ENCODE assay signal across 8 cellular contexts in the genomic region with DNA sequence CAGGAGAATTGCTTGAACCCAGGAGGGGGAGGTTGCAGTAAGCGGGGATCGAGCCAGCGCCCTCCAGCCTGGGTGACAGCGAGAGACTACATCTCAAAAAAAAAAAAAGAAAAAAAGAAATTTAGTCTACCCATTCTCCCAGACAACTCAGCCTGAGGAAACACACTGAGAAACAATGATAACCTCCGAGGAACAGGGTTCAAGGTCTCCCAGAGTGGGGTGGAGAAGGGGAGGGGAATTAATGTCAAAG. TPM values are rescaled to one million over a fixed set of nuclear protein-coding genes. Genes with fewer than 3 reads are reported as not detected.
A peak's percentile ranks its signal among the peaks of the same experiment; 100 is the strongest.
DNase-seq lines count a peak whose midpoint lies in the region; ATAC-seq, FAIRE-seq and TF ChIP-seq lines count a peak whose summit lies in the region.

No MANE protein-coding gene starts in this region.

- no peaks in the 10 kb centered on the region for H3K9me3 Mint-ChIP-seq in MCF 10A (ENCODE audit: unreplicated experiment)

- BruUV-seq in MCF 10A (replicated peaks; lab: Mats Ljungman, UMichigan) = no TSS peak

- intact Hi-C loops in heart right ventricle (cut with DNase I) = loop anchor here in 2 of 10 donors (5.0 kb wide), 2 partner anchors 66 to 71 kb away; no protein-coding TSS in a partner anchor
- intact Hi-C loops in cardiac septum (cut with DNase I) = no loop called here
- intact Hi-C loops in MCF 10A (cut with micrococcal nuclease) = loop anchor here (5.0 kb wide), 2 partner anchors 61 to 136 kb away; no protein-coding TSS in a partner anchor
- intact Hi-C loops in uterus (cut with DNase I; ENCODE audit: low total_unique reads) = no loop called here
- intact Hi-C loops in head of caudate nucleus (cut with DNase I) = no loop called here

- H3K4me3 Mint-ChIP-seq in MCF 10A (ENCODE audit: unreplicated experiment) = peak overlapping the region; percentile 99

- CTCF ChIA-PET in MCF 10A (lab: Yijun Ruan, JAX) = interaction anchor here (0.6 to 2.0 kb wide), 5 partner anchors 10 to 136 kb away, joined by 3 to 10 read pairs (median 4); a partner anchor contains a TSS

- ATAC-seq in heart right ventricle (no peak), GM19467 (IDR thresholded peaks at IDR 0.05; ENCODE audit: unreplicated experiment) (no peak)

- peaks cover 26% of the 10 kb centered on the region for H3K4me1 Mint-ChIP-seq in MCF 10A (ENCODE audit: insufficient read depth, unreplicated experiment)

- H3K27me3 ChIP-seq in heart right ventricle (peaks cover 0 to 4% (median 0%) of the 10 kb centered on the region in 7 donors), uterus (no peaks in the 10 kb centered on the region)

- 60 to 68% methylated on average over 5 of the region's 5 CpGs for WGBS in heart right ventricle, 2 donors
- no CpG with 5 or more reads among the region's 5 CpGs for WGBS in mesodermal cell (ENCODE audit: insufficient coverage in 2 of 2), 2 experiments

- no peak for TF ChIP-seq CTCF in heart right ventricle (IDR thresholded peaks at IDR 0.05)
- TF ChIP-seq CTCF in MCF 10A (IDR thresholded peaks at IDR 0.05; ENCODE audit: unreplicated experiment) = no peak
- TF ChIP-seq CTCF in uterus (IDR thresholded peaks at IDR 0.05) = no peak

- TF ChIP-seq POLR2A in uterus (IDR thresholded peaks at IDR 0.05) = no peak

- H3K27ac ChIP-seq in heart right ventricle (peak overlapping the region; percentile 76 to 99 (median 97)), mesodermal cell (ENCODE audit: low read depth, low read length, severe bottlenecking) (peak overlapping the region; percentile 75), uterus (peak overlapping the region; percentile 83 to 96)

- POLR2A ChIA-PET in MCF 10A (lab: Yijun Ruan, JAX) = interaction anchor here (0.5 to 2.3 kb wide), 8 partner anchors 10 to 327 kb away, joined by 3 to 10 read pairs (median 4); a partner anchor contains a TSS

- DNase-seq in heart right ventricle (no peak), cardiac septum (ENCODE audit: low spot score) (no peak), MCF 10A (ENCODE audit: unreplicated experiment) (no peak), uterus (no peak), GM19239 (ENCODE audit: insufficient read length, low spot score) (no peak), head of caudate nucleus (no peak)

- FAIRE-seq in GM19239 (lab: Jason Lieb, UNC) = no peak

- H3K36me3 Mint-ChIP-seq in MCF 10A (ENCODE audit: insufficient read depth, unreplicated experiment) = peaks cover 7% of the 10 kb centered on the region

- peak overlapping the region in 6 of 10 donors; percentile 76 to 100 (median 96) for H3K4me3 ChIP-seq in heart right ventricle
- H3K4me3 ChIP-seq in mesodermal cell (ENCODE audit: extremely low read depth, insufficient read depth, low read length, poor library complexity, severe bottlenecking) = peak overlapping the region; percentile 98
- H3K4me3 ChIP-seq in uterus = peak overlapping the region; percentile 74 to 91

- H3K9me3 ChIP-seq in heart right ventricle (no peaks in the 10 kb centered on the region), mesodermal cell (ENCODE audit: control insufficient read depth, low read length) (no peaks in the 10 kb centered on the region), uterus (no peaks in the 10 kb centered on the region)

- no peaks in the 10 kb centered on the region for H3K27me3 Mint-ChIP-seq in MCF 10A (ENCODE audit: insufficient read depth, unreplicated experiment)

- peak overlapping the region; percentile 91 for H3K27ac Mint-ChIP-seq in MCF 10A (ENCODE audit: low read depth, unreplicated experiment)

- H3K36me3 ChIP-seq in heart right ventricle (peaks cover 0 to 4% (median 0%) of the 10 kb centered on the region in 9 donors), mesodermal cell (ENCODE audit: control insufficient read depth, insufficient read depth, low read length) (peaks cover 15% of the 10 kb centered on the region), uterus (no peaks in the 10 kb centered on the region)

- H3K4me1 ChIP-seq in heart right ventricle (peaks cover 0 to 48% (median 18%) of the 10 kb centered on the region in 9 donors), mesodermal cell (ENCODE audit: control insufficient read depth, insufficient read depth, low read length, poor library complexity, severe bottlenecking) (peaks cover 12% of the 10 kb centered on the region), uterus (no peaks in the 10 kb centered on the region)

RNA-seq across cellular contexts. Expression of a gene that starts 1.4 kb away (rescaled TPM):
- total RNA-seq in heart right ventricle (10 to 100 TPM; 24.9 to 78.6 (median 42.3) TPM), cardiac septum (60.4 TPM), MCF 10A (2022) (168 and 178 TPM in 2 replicates), uterus (100 to 1,000 TPM in 1 of 4 donors, 10 to 100 TPM in 3; 21.5 to 157 (median 38.3) TPM)
- polyA plus RNA-seq in heart right ventricle = 10 to 100 TPM; 62.3 to 70.0 TPM
- 126 TPM for polyA plus RNA-seq in mesodermal cell (2013, experiment 1 of 2)
- polyA plus RNA-seq in mesodermal cell (2013, experiment 2 of 2) = 106 TPM

RNA-seq across cellular contexts. Expression of a gene that starts 7.7 kb away (rescaled TPM):
- total RNA-seq in heart right ventricle (1 to 10 TPM in 1 of 10 donors, under 1 TPM in 4, not detected in 5; 0.32 to 3.6 (median 0.57) TPM), cardiac septum (0.59 TPM), MCF 10A (2022) (0.33 and 0.42 TPM in 2 replicates), uterus (10 to 100 TPM in 1 of 4 donors, not detected in 3; 42.5 TPM)
- polyA plus RNA-seq in heart right ventricle = under 1 TPM; 0.51 to 0.68 TPM
- polyA plus RNA-seq in mesodermal cell (2013, experiment 1 of 2) = 1.8 TPM
- polyA plus RNA-seq in mesodermal cell (2013, experiment 2 of 2) = 2.5 TPM

RNA-seq across cellular contexts. Expression of a gene that starts 9.1 kb away (rescaled TPM):
- total RNA-seq in heart right ventricle (10 to 100 TPM; 15.9 to 33.7 (median 21.8) TPM), cardiac septum (15.1 TPM), MCF 10A (2022) (3.5 and 5.1 TPM in 2 replicates), uterus (1 to 10 TPM in 3 of 4 donors, not detected in 1; 5.9 to 9.0 (median 7.0) TPM)
- polyA plus RNA-seq in heart right ventricle = 10 to 100 TPM; 11.1 to 13.3 TPM
- polyA plus RNA-seq in mesodermal cell (2013, experiment 1 of 2) = 59.0 TPM
- polyA plus RNA-seq in mesodermal cell (2013, experiment 2 of 2) = 55.5 TPM

RNA-seq across cellular contexts. Expression of a gene that starts 38.1 kb away (rescaled TPM):
- total RNA-seq in heart right ventricle (10 to 100 TPM in 2 of 10 donors, 1 to 10 TPM in 7, under 1 TPM in 1; 0.39 to 54.5 (median 4.9) TPM), cardiac septum (0.94 TPM), MCF 10A (2022) (13.3 and 29.3 TPM in 2 replicates), uterus (10 to 100 TPM in 2 of 4 donors, 1 to 10 TPM in 1, not detected in 1; 8.1 to 52.1 (median 28.6) TPM)
- 1 to 10 TPM; 2.1 to 5.5 TPM for polyA plus RNA-seq in heart right ventricle
- polyA plus RNA-seq in mesodermal cell (2013, experiment 1 of 2) = 2.4 TPM
- 3.2 TPM for polyA plus RNA-seq in mesodermal cell (2013, experiment 2 of 2)
